Comparison of ENCODE assay signal across 17 cellular contexts in genomic region chr3:83941990-83942710, GRCh38.
DNase-seq lines count a peak whose midpoint lies in the region; ATAC-seq and TF ChIP-seq lines count a peak whose summit lies in the region.
"Had no signal": no experiment of that assay in that cellular context is flagged by ENCODE, and none has a peak within 500 bp of the region (broad histone marks: within the 10 kb centered on the region; RNA-seq: fewer than 3 reads in every experiment).

No MANE protein-coding gene starts in this region.

- H3K79me2 ChIP-seq in mammary epithelial cell (ENCODE audit: insufficient read depth, low read length) = no peaks in the 10 kb centered on the region

- peak overlapping the region; percentile 7 for H2AFZ ChIP-seq in mammary epithelial cell (ENCODE audit: low read depth, low read length)

- no peak overlapping the region for H3K9ac ChIP-seq in mammary epithelial cell (ENCODE audit: insufficient read depth, low read length)
- H3K9ac ChIP-seq: BLaER1 had no signal

- no peaks in the 10 kb centered on the region for H3K27me3 ChIP-seq in mammary epithelial cell (ENCODE audit: insufficient read depth, low read length)
- no peaks in the 10 kb centered on the region for H3K27me3 ChIP-seq in gastrocnemius medialis
- H3K27me3 ChIP-seq: BLaER1 had no signal

- no peaks in the 10 kb centered on the region for H3K9me3 ChIP-seq in mammary epithelial cell (replicated peaks; ENCODE audit: insufficient read depth, low read length)
- H3K9me3 ChIP-seq in gastrocnemius medialis = no peaks in the 10 kb centered on the region
- H3K9me3 ChIP-seq: BLaER1, Caco-2 had no signal

- DNase-seq in LNCaP clone FGC (ENCODE audit: low read depth) (peak; percentile 57), RWPE1 (ENCODE audit: low spot score) (no peak), mammary epithelial cell (no peak), gastrocnemius medialis (peak; percentile 17 to 51), foreskin fibroblast (no peak), amniotic stem cell (lab: John Stamatoyannopoulos, UW) (no peak), 8988T (no peak)
- DNase-seq: AML-193; Caco-2; CD8-positive, alpha-beta memory T cell; DND-41; GDM1; HCEC 1CT; HFFc6; IMR-90 had no signal

- H3K4me1 ChIP-seq in mammary epithelial cell (ENCODE audit: insufficient read depth, low read length) (peaks cover 6% of the 10 kb centered on the region), gastrocnemius medialis (no peaks in the 10 kb centered on the region)
- H3K4me1 ChIP-seq: BLaER1, Caco-2 had no signal

- no peak for TF ChIP-seq POLR2A in gastrocnemius medialis (IDR thresholded peaks at IDR 0.05)

- BruUV-seq in mammary epithelial cell (replicated peaks; lab: Mats Ljungman, UMichigan) = no TSS peak

- in situ Hi-C loops in mammary epithelial cell (cut with MboI; ENCODE audit: low sequenced_read_pairs in 2 of 2) = no loop called here
- in situ Hi-C loops in gastrocnemius medialis (cut with MboI; ENCODE audit: low sequenced_read_pairs in 4 of 4) = no loop called here

- intact Hi-C loops in mammary epithelial cell (cut with micrococcal nuclease) (no loop called here), gastrocnemius medialis (cut with DNase I; ENCODE audit: low total_unique reads) (no loop called here)

- ATAC-seq in gastrocnemius medialis (peak; percentile 88 to 90), GM21367 (IDR thresholded peaks at IDR 0.05; ENCODE audit: unreplicated experiment) (no peak)

- WGBS in mammary epithelial cell (ENCODE audit: low coverage, missing lambda C conversion rate) = 86% methylated on average over 9 of the region's 10 CpGs

- no peaks in the 10 kb centered on the region for H4K20me1 ChIP-seq in mammary epithelial cell (ENCODE audit: insufficient read depth, low read length)
- H4K20me1 ChIP-seq: BLaER1 had no signal

- H3K4me3 ChIP-seq in LNCaP clone FGC (ENCODE audit: low read depth, low read length) = no peak overlapping the region
- H3K4me3 ChIP-seq in mammary epithelial cell (replicated peaks in 1 of 3; ENCODE audit: insufficient read depth in 1 of 3, low read depth in 2 of 3, low read length in 3 of 3) = no peak overlapping the region
- no peak overlapping the region for H3K4me3 ChIP-seq in gastrocnemius medialis
- H3K4me3 ChIP-seq in foreskin fibroblast (ENCODE audit: low read depth in 1 of 2, low read length in 2 of 2) = no peak overlapping the region
- H3K4me3 ChIP-seq: BLaER1 had no signal

- dilution Hi-C loops in mammary epithelial cell (cut with HindIII; ENCODE audit: low sequenced_read_pairs) = no loop called here

- peak overlapping the region; percentile 18; the same call in 1 of the 2 replicates for H3K27ac ChIP-seq in RWPE1
- H3K27ac ChIP-seq in mammary epithelial cell (ENCODE audit: insufficient read depth, low read depth, low read length) = no peak overlapping the region
- peak overlapping the region in 1 of 4 donors; percentile 55 for H3K27ac ChIP-seq in gastrocnemius medialis
- H3K27ac ChIP-seq: BLaER1 had no signal

- H3K4me2 ChIP-seq in mammary epithelial cell (ENCODE audit: insufficient read depth, low read depth, low read length) = no peak overlapping the region
- H3K4me2 ChIP-seq: BLaER1 had no signal

- POLR2A ChIA-PET in RWPE1 (lab: Yijun Ruan, JAX; ENCODE audit: low non-redundant PET) = no interaction called here

- no peaks in the 10 kb centered on the region for H3K36me3 ChIP-seq in mammary epithelial cell (ENCODE audit: insufficient read depth, low read length)
- no peaks in the 10 kb centered on the region for H3K36me3 ChIP-seq in gastrocnemius medialis
- H3K36me3 ChIP-seq: BLaER1 had no signal

- no peak for TF ChIP-seq CTCF in LNCaP clone FGC (IDR thresholded peaks at IDR 0.05; ENCODE audit: control insufficient read depth, extremely low read depth, insufficient read depth)
- no peak for TF ChIP-seq CTCF in RWPE1 (conservative IDR thresholded peaks at IDR 0.05; ENCODE audit: low read depth)
- no peak for TF ChIP-seq CTCF in mammary epithelial cell (conservative IDR thresholded peaks at IDR 0.05 in 1 of 2, IDR thresholded peaks at IDR 0.05 in 1 of 2; ENCODE audit: extremely low read depth in 1 of 2, insufficient read depth in 1 of 2, low read depth in 1 of 2, low read length in 2 of 2)
- TF ChIP-seq CTCF in gastrocnemius medialis (IDR thresholded peaks at IDR 0.05 in 4 of 5, conservative IDR thresholded peaks at IDR 0.05 in 1 of 5) = no peak
- TF ChIP-seq CTCF in foreskin fibroblast (IDR thresholded peaks at IDR 0.05; ENCODE audit: low read depth, low read length) = no peak

- CTCF ChIA-PET in RWPE1 (lab: Yijun Ruan, JAX) (interaction anchor here (0.6 kb wide), 1 partner anchor 16 kb away, joined by 3 read pairs; no protein-coding TSS in a partner anchor), mammary epithelial cell (lab: Charles Lee; ENCODE audit: low non-redundant PET) (interaction anchor here (0.6 kb wide), 1 partner anchor 24 kb away, joined by 6 read pairs; no protein-coding TSS in a partner anchor)

Comparison
In these comparisons a context has a peak if more than half of its experiments do, and no peak if none do; other contexts are left out.
1. DNase-seq: peak in LNCaP clone FGC (single experiment) and gastrocnemius medialis (2 of 2); none in RWPE1 (single experiment), mammary epithelial cell (single experiment), foreskin fibroblast (0 of 2), amniotic stem cell (single experiment) and 8988T (single experiment).